11 cellular contexts compared by ENCODE assay signal in genomic region chr10:34759161-34759836, GRCh38. TPM values are rescaled to one million over a fixed set of nuclear protein-coding genes. Genes with fewer than 3 reads are reported as not detected.
DNase-seq lines count a peak whose midpoint lies in the region; TF ChIP-seq lines count a peak whose summit lies in the region.
"Had no signal": no experiment of that assay in that cellular context is flagged by ENCODE, and none has a peak within 500 bp of the region (broad histone marks: within the 10 kb centered on the region; RNA-seq: fewer than 3 reads in every experiment).

No MANE protein-coding gene starts in this region.

- CTCF ChIA-PET in mammary epithelial cell (lab: Charles Lee; ENCODE audit: low non-redundant PET) = no interaction called here

- H3K4me1 ChIP-seq in Karpas-422 (ENCODE audit: low read length) (peaks cover 15% of the 10 kb centered on the region), mammary epithelial cell (ENCODE audit: insufficient read depth, low read length) (peaks cover 51% of the 10 kb centered on the region), mesodermal cell (ENCODE audit: control insufficient read depth, insufficient read depth, low read length, poor library complexity, severe bottlenecking) (peaks cover 15% of the 10 kb centered on the region)

- 39% methylated on average over 9 of the region's 9 CpGs for WGBS in mammary epithelial cell (ENCODE audit: low coverage, missing lambda C conversion rate)
- WGBS in mesodermal cell (ENCODE audit: insufficient coverage in 2 of 2), 2 experiments = 96 to 100% methylated on average over 3 to 4 of the region's 9 CpGs

- no peak overlapping the region for H3K27ac ChIP-seq in Karpas-422 (ENCODE audit: low read length)
- peak overlapping the region; percentile 96 for H3K27ac ChIP-seq in mammary epithelial cell (ENCODE audit: insufficient read depth, low read depth, low read length)
- peak overlapping the region; percentile 24 for H3K27ac ChIP-seq in mesodermal cell (ENCODE audit: low read depth, low read length, severe bottlenecking)
- H3K27ac ChIP-seq: neural progenitor cell had no signal

- intact Hi-C loops in mammary epithelial cell (cut with micrococcal nuclease) = no loop called here

- no TSS peak for BruUV-seq in mammary epithelial cell (replicated peaks; lab: Mats Ljungman, UMichigan)

- H3K9ac ChIP-seq in Karpas-422 (ENCODE audit: low read length) (no peak overlapping the region), mammary epithelial cell (ENCODE audit: insufficient read depth, low read length) (peak overlapping the region; percentile 20)
- H3K9ac ChIP-seq: neural progenitor cell had no signal

- H2AFZ ChIP-seq in Karpas-422 (ENCODE audit: low read length) (no peak overlapping the region), mammary epithelial cell (ENCODE audit: low read depth, low read length) (no peak overlapping the region)
- H2AFZ ChIP-seq: neural progenitor cell had no signal

- TF ChIP-seq CTCF in mammary epithelial cell (conservative IDR thresholded peaks at IDR 0.05 in 1 of 2, IDR thresholded peaks at IDR 0.05 in 1 of 2; ENCODE audit: extremely low read depth in 1 of 2, insufficient read depth in 1 of 2, low read depth in 1 of 2, low read length in 2 of 2) = no peak

- H3K9me3 ChIP-seq in Karpas-422 (ENCODE audit: low read length) = no peaks in the 10 kb centered on the region
- H3K9me3 ChIP-seq in mammary epithelial cell (replicated peaks; ENCODE audit: insufficient read depth, low read length) = no peaks in the 10 kb centered on the region
- H3K9me3 ChIP-seq in mesodermal cell (ENCODE audit: control insufficient read depth, low read length) = no peaks in the 10 kb centered on the region

- peak; percentile 40 for DNase-seq in EL
- peak; percentile 40 for DNase-seq in Karpas-422
- peak; percentile 20 for DNase-seq in mammary epithelial cell
- DNase-seq in iPS-NIHi11 (ENCODE audit: low spot score) = no peak
- no peak for DNase-seq in NAMALWA (ENCODE audit: low spot score)
- DNase-seq in hippocampal formation (lab: John Stamatoyannopoulos, UW) = no peak
- DNase-seq: activated effector memory CD4-positive, alpha-beta T cell treated with Interleukin-2 at 50 U/mL for 16 hours; immature natural killer cell; NCI-H774 had no signal

- no peaks in the 10 kb centered on the region for H3K27me3 ChIP-seq in Karpas-422 (ENCODE audit: low read length)
- no peaks in the 10 kb centered on the region for H3K27me3 ChIP-seq in mammary epithelial cell (ENCODE audit: insufficient read depth, low read length)
- H3K27me3 ChIP-seq: neural progenitor cell had no signal

- H3K4me3 ChIP-seq in Karpas-422 (ENCODE audit: low read length) (no peak overlapping the region), mammary epithelial cell (replicated peaks in 1 of 3; ENCODE audit: insufficient read depth in 1 of 3, low read depth in 2 of 3, low read length in 3 of 3) (no peak overlapping the region), mesodermal cell (ENCODE audit: extremely low read depth, insufficient read depth, low read length, poor library complexity, severe bottlenecking) (no peak overlapping the region)
- H3K4me3 ChIP-seq: neural progenitor cell had no signal

- H3K79me2 ChIP-seq in Karpas-422 (ENCODE audit: low read length) = no peaks in the 10 kb centered on the region
- peaks cover 80% of the 10 kb centered on the region for H3K79me2 ChIP-seq in mammary epithelial cell (ENCODE audit: insufficient read depth, low read length)

- dilution Hi-C loops in mammary epithelial cell (cut with HindIII; ENCODE audit: low sequenced_read_pairs) = no loop called here

- H3K9me2 ChIP-seq in Karpas-422 (replicated peaks; ENCODE audit: insufficient read depth, low read length) = no peaks in the 10 kb centered on the region

- no peak overlapping the region for H3K4me2 ChIP-seq in Karpas-422 (ENCODE audit: low read depth, low read length, poor library complexity, severe bottlenecking)
- H3K4me2 ChIP-seq in mammary epithelial cell (ENCODE audit: insufficient read depth, low read depth, low read length) = peak overlapping the region; percentile 63
- H3K4me2 ChIP-seq: neural progenitor cell had no signal

- in situ Hi-C loops in mammary epithelial cell (cut with MboI; ENCODE audit: low sequenced_read_pairs in 2 of 2) = no loop called here

- H4K20me1 ChIP-seq in Karpas-422 (ENCODE audit: insufficient read depth, low read depth, low read length) (no peaks in the 10 kb centered on the region), mammary epithelial cell (ENCODE audit: insufficient read depth, low read length) (no peaks in the 10 kb centered on the region)

- H3K36me3 ChIP-seq in Karpas-422 (ENCODE audit: insufficient read depth, low read length) (no peaks in the 10 kb centered on the region), mammary epithelial cell (ENCODE audit: insufficient read depth, low read length) (no peaks in the 10 kb centered on the region), mesodermal cell (ENCODE audit: control insufficient read depth, insufficient read depth, low read length) (no peaks in the 10 kb centered on the region)
- H3K36me3 ChIP-seq: neural progenitor cell had no signal

RNA-seq across cellular contexts. Expression of gene PARD3, which starts 55.8 kb away (rescaled TPM):
- total RNA-seq in Karpas-422 (2014; rRNA removed; shearing (Covaris generic); ENCODE audit: low replicate concordance) = not detected in 2 replicates
- total RNA-seq in mammary epithelial cell = 10 to 100 TPM; 47.1 to 58.7 TPM
- polyA plus RNA-seq in mammary epithelial cell = 32.1 TPM
- polyA minus RNA-seq in mammary epithelial cell = 48.8 TPM
- 40.8 TPM for polyA plus RNA-seq in mesodermal cell (2013, experiment 1 of 2)
- polyA plus RNA-seq in mesodermal cell (2013, experiment 2 of 2) = 43.7 TPM

Comparison
In these comparisons a context has a peak if more than half of its experiments do, and no peak if none do; other contexts are left out.
1. DNase-seq: peak in EL (single experiment), Karpas-422 (single experiment) and mammary epithelial cell (single experiment); none in iPS-NIHi11 (single experiment), NAMALWA (single experiment) and hippocampal formation (0 of 2).
2. RNA of gene PARD3, which starts 55.8 kb away (total RNA-seq): 47.1 to 58.7 TPM in mammary epithelial cell; not detected in Karpas-422; every median in the first group is over 10 times any median in the second.